Comparison of ENCODE assay signal across 9 cellular contexts in the genomic region with DNA sequence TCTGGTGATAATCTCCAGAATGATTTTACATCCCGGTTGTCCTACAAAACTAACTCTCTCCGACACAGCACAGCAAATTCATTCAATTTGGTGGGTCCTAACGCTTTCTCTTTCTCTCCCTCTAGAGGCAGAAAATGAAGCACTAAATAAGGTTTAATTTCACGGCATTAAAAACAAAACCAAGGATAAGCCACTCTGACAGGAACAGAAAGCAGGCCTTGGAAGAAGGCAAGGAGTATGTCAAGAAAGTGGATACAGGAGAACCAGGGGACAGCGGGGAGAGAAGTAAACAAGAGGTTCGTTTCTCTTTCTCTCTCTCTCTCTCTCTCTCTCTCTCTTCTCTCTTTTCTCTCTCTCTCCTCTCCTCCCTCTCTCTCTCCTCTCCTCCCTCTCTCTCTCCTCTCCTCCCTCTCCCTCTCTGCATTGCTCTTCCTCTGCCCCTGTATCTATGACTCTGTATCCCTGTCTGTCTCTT. TPM values are rescaled to one million over a fixed set of nuclear protein-coding genes. Genes with fewer than 3 reads are reported as not detected.
DNase-seq lines count a peak whose midpoint lies in the region; ATAC-seq lines count a peak whose summit lies in the region.
"Had no signal": no experiment of that assay in that cellular context is flagged by ENCODE, and none has a peak within 500 bp of the region (broad histone marks: within the 10 kb centered on the region; RNA-seq: fewer than 3 reads in every experiment).

No MANE protein-coding gene starts in this region.

- peaks cover 6% of the 10 kb centered on the region for H3K27me3 ChIP-seq in NT2/D1 (ENCODE audit: insufficient read depth, insufficient read length)

- no peaks in the 10 kb centered on the region for H3K9me3 ChIP-seq in NT2/D1 (ENCODE audit: insufficient read depth, low read length)

- DNase-seq in ELR (ENCODE audit: low read depth) (peak; percentile 44), NT2/D1 (ENCODE audit: low read depth, low spot score) (no peak), fibroblast of peridontal ligament (ENCODE audit: extremely low read depth) (peak; percentile 85), renal cortical epithelial cell (ENCODE audit: low read depth) (peak; percentile 19), NCI-H187 (lab: John Stamatoyannopoulos, UW) (no peak), Kasumi-1 (lab: John Stamatoyannopoulos, UW) (no peak)
- DNase-seq: HCEC 1CT had no signal

- no peak overlapping the region for H3K27ac Mint-ChIP-seq in activated T-helper 17 cell treated with anti-CD3 and anti-CD28 coated beads, Interleukin-2, amount 50 U/mL, for 72 hours

- H3K4me1 Mint-ChIP-seq in activated T-helper 17 cell treated with anti-CD3 and anti-CD28 coated beads, Interleukin-2, amount 50 U/mL, for 72 hours, result no peaks in the 10 kb centered on the region

- no peaks in the 10 kb centered on the region for H3K36me3 Mint-ChIP-seq in activated T-helper 17 cell treated with anti-CD3 and anti-CD28 coated beads, Interleukin-2, amount 50 U/mL, for 72 hours (ENCODE audit: low read depth)

- H3K4me1 ChIP-seq in NT2/D1 (ENCODE audit: insufficient read depth, insufficient read length), result no peaks in the 10 kb centered on the region

- H3K36me3 ChIP-seq in NT2/D1 (ENCODE audit: insufficient read depth, insufficient read length, low read length), result no peaks in the 10 kb centered on the region

- H3K9me3 Mint-ChIP-seq in activated T-helper 17 cell treated with anti-CD3 and anti-CD28 coated beads, Interleukin-2, amount 50 U/mL, for 72 hours, result no peaks in the 10 kb centered on the region

- H3K27me3 Mint-ChIP-seq in activated T-helper 17 cell treated with anti-CD3 and anti-CD28 coated beads, Interleukin-2, amount 50 U/mL, for 72 hours, result peaks cover 71% of the 10 kb centered on the region

- peak overlapping the region; percentile 10 for H3K9ac ChIP-seq in NT2/D1 (ENCODE audit: insufficient read length, low read depth)

- ATAC-seq in GM21360 (IDR thresholded peaks at IDR 0.05; ENCODE audit: unreplicated experiment), result no peak
- no peak for ATAC-seq in activated T-helper 17 cell treated with anti-CD3 and anti-CD28 coated beads, Interleukin-2, amount 50 U/mL, for 72 hours (replicated peaks)

- no peak overlapping the region for H3K4me3 ChIP-seq in NT2/D1 (ENCODE audit: insufficient read length, low read depth)

- H3K4me3 Mint-ChIP-seq in activated T-helper 17 cell treated with anti-CD3 and anti-CD28 coated beads, Interleukin-2, amount 50 U/mL, for 72 hours, result no peak overlapping the region

RNA-seq across cellular contexts. Expression of gene EBF1, which starts 49.8 kb away (rescaled TPM):
- total RNA-seq in renal cortical epithelial cell, result 0.20 TPM in 1 of 2 replicates, not detected in the other
- total RNA-seq in activated T-helper 17 cell treated with anti-CD3 and anti-CD28 coated beads, Interleukin-2, amount 50 U/mL, for 72 hours, result under 1 TPM in 1 of 2 donors, not detected in 1; 0.37 TPM

Comparison
In these comparisons a context has a peak if more than half of its experiments do, and no peak if none do; other contexts are left out.
1. DNase-seq: peak in ELR (single experiment), fibroblast of peridontal ligament (single experiment) and renal cortical epithelial cell (single experiment); none in NT2/D1 (single experiment), NCI-H187 (0 of 2) and Kasumi-1 (0 of 2).